Comparison of ENCODE assay signal across 8 cellular contexts in the genomic region with DNA sequence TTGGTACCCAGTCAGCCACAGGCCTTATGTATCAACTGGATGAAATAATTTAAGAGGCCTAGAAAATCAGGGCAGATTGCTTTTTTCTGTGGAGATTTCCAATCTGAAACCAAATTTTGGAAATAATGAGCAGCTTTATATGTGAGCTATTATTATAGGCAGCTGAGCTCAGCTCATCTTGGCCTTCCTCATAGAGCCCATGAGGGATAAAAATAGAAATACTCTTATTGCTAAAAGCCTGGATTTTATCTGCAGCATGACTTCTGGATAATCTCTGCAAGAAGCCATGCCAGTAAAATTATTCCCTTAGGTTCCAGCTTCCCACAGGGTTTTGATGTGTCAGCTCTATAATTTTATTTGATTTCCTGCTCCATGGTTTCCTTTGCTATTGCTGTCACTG. TPM values are rescaled to one million over a fixed set of nuclear protein-coding genes. Genes with fewer than 3 reads are reported as not detected.
DNase-seq lines count a peak whose midpoint lies in the region; ATAC-seq, FAIRE-seq and TF ChIP-seq lines count a peak whose summit lies in the region.
"Not testable (repeated sequence)": the region's sequence is repeated elsewhere in the genome, so short reads cannot be mapped to it uniquely, and the experiment has no call there.

No MANE protein-coding gene starts in this region.

- not testable (repeated sequence) for H3F3A ChIP-seq in PC-3 (ENCODE audit: low read length, unreplicated experiment); neural cell (ENCODE audit: insufficient read depth, low read length, poor library complexity, severe bottlenecking)

- not testable (repeated sequence) for TF ChIP-seq POLR2A in endothelial cell of umbilical vein (IDR thresholded peaks at IDR 0.05; ENCODE audit: low read depth, low read length); heart left ventricle (IDR thresholded peaks at IDR 0.05)

- H3K9me2 ChIP-seq in PC-3 (replicated peaks; ENCODE audit: low read length); neural cell (ENCODE audit: insufficient read depth, low read length): not testable (repeated sequence)

- POLR2A ChIA-PET in PC-3 (lab: Charles Lee; ENCODE audit: unreplicated experiment); endothelial cell of umbilical vein (lab: Charles Lee): not testable (repeated sequence)

- H3K4me3 ChIP-seq in PC-3 (ENCODE audit: low read length); endothelial cell of umbilical vein (replicated peaks in 1 of 3; ENCODE audit: insufficient read depth in 1 of 3, low read depth in 1 of 3, low read length in 3 of 3); heart left ventricle; neural cell (ENCODE audit: low read length): not testable (repeated sequence)

- not testable (repeated sequence) for H4K20me1 ChIP-seq in PC-3 (ENCODE audit: low read length); endothelial cell of umbilical vein (replicated peaks; ENCODE audit: control insufficient read depth, extremely low read depth, insufficient read depth, low read length); neural cell (ENCODE audit: insufficient read depth)

- intact Hi-C loops in PC-3 (cut with micrococcal nuclease) = loop anchor here (5.0 kb wide), 1 partner anchor 125 kb away; no protein-coding TSS in a partner anchor
- intact Hi-C loops in endothelial cell of umbilical vein (cut with micrococcal nuclease); Right ventricle myocardium inferior (cut with DNase I); heart left ventricle (cut with DNase I); left cardiac atrium (cut with DNase I); left ventricle myocardium superior (cut with micrococcal nuclease): not testable (repeated sequence)

- not testable (repeated sequence) for H2AFZ ChIP-seq in PC-3 (ENCODE audit: low read length); endothelial cell of umbilical vein (ENCODE audit: low read depth, low read length); neural cell (ENCODE audit: low read depth, low read length)

- DNase-seq in NCI-H2227 (lab: John Stamatoyannopoulos, UW; ENCODE audit: unreplicated experiment) = peak; percentile 26
- not testable (repeated sequence) for DNase-seq in PC-3; endothelial cell of umbilical vein (ENCODE audit: low read depth, low spot score); Right ventricle myocardium inferior (ENCODE audit: missing footprints); heart left ventricle; left cardiac atrium; left ventricle myocardium superior

- TF ChIP-seq CTCF in PC-3 (conservative IDR thresholded peaks at IDR 0.05; ENCODE audit: low read depth, low read length); endothelial cell of umbilical vein (IDR thresholded peaks at IDR 0.05; ENCODE audit: extremely low read depth in 1 of 2, insufficient read depth in 1 of 2, low read depth in 1 of 2, low read length in 2 of 2); heart left ventricle (IDR thresholded peaks at IDR 0.05); neural cell (IDR thresholded peaks at IDR 0.05; ENCODE audit: poor library complexity, severe bottlenecking): not testable (repeated sequence)

- H3K4me2 ChIP-seq in PC-3 (ENCODE audit: low read length); endothelial cell of umbilical vein (ENCODE audit: insufficient read depth, low read length); neural cell (ENCODE audit: low read length): not testable (repeated sequence)

- BruUV-seq in PC-3 (replicated peaks; lab: Mats Ljungman, UMichigan) = not testable (repeated sequence)
- BruUV-seq in endothelial cell of umbilical vein (replicated peaks; lab: Mats Ljungman, UMichigan) = TSS peak; percentile 62

- CTCF ChIA-PET in PC-3 (lab: Charles Lee); endothelial cell of umbilical vein (lab: Charles Lee): not testable (repeated sequence)

- TF ChIP-seq RAD21 in neural cell (conservative IDR thresholded peaks at IDR 0.05) = not testable (repeated sequence)

- H3K27me3 ChIP-seq in PC-3 (ENCODE audit: low read length); endothelial cell of umbilical vein (ENCODE audit: control insufficient read depth in 2 of 2, insufficient read depth in 2 of 2, low read length in 2 of 2); heart left ventricle; neural cell (ENCODE audit: insufficient read depth, low read depth, low read length): not testable (repeated sequence)

- TF ChIP-seq EP300 in neural cell (conservative IDR thresholded peaks at IDR 0.05; ENCODE audit: poor library complexity, severe bottlenecking) = not testable (repeated sequence)

- H3K36me3 ChIP-seq in PC-3 (ENCODE audit: low read depth, low read length); endothelial cell of umbilical vein (ENCODE audit: control insufficient read depth in 2 of 2, extremely low read depth in 1 of 2, insufficient read depth in 2 of 2, low read length in 2 of 2); neural cell (ENCODE audit: insufficient read depth, low read length): not testable (repeated sequence)
- peaks cover 0 to 13% (median 0%) of the 10 kb centered on the region in 9 donors for H3K36me3 ChIP-seq in heart left ventricle

- ATAC-seq in PC-3 (peak; percentile 14), Right ventricle myocardium inferior (peak; percentile 60), heart left ventricle (peak; percentile 75 to 92 (median 82)), left cardiac atrium (peak; percentile 72 to 77), left ventricle myocardium superior (peak; percentile 93)

- not testable (repeated sequence) for H3K79me2 ChIP-seq in PC-3 (ENCODE audit: low read length); endothelial cell of umbilical vein (ENCODE audit: control insufficient read depth, insufficient read depth, low read length); neural cell (replicated peaks; ENCODE audit: insufficient read depth, low read length)

- not testable (repeated sequence) for FAIRE-seq in endothelial cell of umbilical vein (lab: Jason Lieb, UNC)

- not testable (repeated sequence) for H3K9me1 ChIP-seq in endothelial cell of umbilical vein (replicated peaks; ENCODE audit: control insufficient read depth, extremely low read depth, insufficient read depth, low read length)

- dilution Hi-C loops in endothelial cell of umbilical vein (cut with MboI; ENCODE audit: extremely low pct_ligation_motif_present, low sequenced_read_pairs) = not testable (repeated sequence)

- not testable (repeated sequence) for H3K9ac ChIP-seq in PC-3 (ENCODE audit: low read length); endothelial cell of umbilical vein (replicated peaks; ENCODE audit: extremely low read depth, insufficient read depth, low read length); neural cell (ENCODE audit: low read length)

- not testable (repeated sequence) for H3K9me3 ChIP-seq in PC-3 (ENCODE audit: low read length); endothelial cell of umbilical vein (replicated peaks; ENCODE audit: control insufficient read depth, insufficient read depth, low read length); heart left ventricle; neural cell (ENCODE audit: low read length)

- peak overlapping the region; percentile 53; the same call in 1 of the 2 replicates for H3K27ac ChIP-seq in PC-3 (ENCODE audit: low read length)
- not testable (repeated sequence) for H3K27ac ChIP-seq in endothelial cell of umbilical vein (ENCODE audit: insufficient read depth, low read depth, low read length)
- peak overlapping the region in 6 of 12 donors; percentile 4 to 71 (median 58) for H3K27ac ChIP-seq in heart left ventricle
- H3K27ac ChIP-seq in neural cell (ENCODE audit: low read length) = peak overlapping the region; percentile 65

- H3K4me1 ChIP-seq in PC-3 (ENCODE audit: insufficient read depth, low read length) (peaks cover 20% of the 10 kb centered on the region; the same call in 1 of the 2 replicates), endothelial cell of umbilical vein (ENCODE audit: control insufficient read depth, extremely low read depth, insufficient read depth, low read length) (peaks cover 11% of the 10 kb centered on the region)
- not testable (repeated sequence) for H3K4me1 ChIP-seq in heart left ventricle

TF ChIP-seq in neural cell, 6 proteins besides CTCF, POLR2A, EP300 and RAD21:
- peak; percentile 38 for TF ChIP-seq POLR2AphosphoS5 (IDR thresholded peaks at IDR 0.05)

RNA-seq across cellular contexts. Expression of gene FAM185A, which starts 43.0 kb away (rescaled TPM):
- total RNA-seq in PC-3 (2014; rRNA removed) = 10.0 and 12.8 TPM in 2 replicates
- total RNA-seq in endothelial cell of umbilical vein = 7.6 and 8.5 TPM in 2 replicates
- 5.4 and 5.6 TPM in 2 replicates for polyA plus RNA-seq in endothelial cell of umbilical vein
- 3.5 and 4.4 TPM in 2 replicates for polyA plus RNA-seq in endothelial cell of umbilical vein (2011; cell fraction: cytosol; rRNA removed)
- 8.2 and 12.5 TPM in 2 replicates for polyA plus RNA-seq in endothelial cell of umbilical vein (2011; cell fraction: nucleus; rRNA removed)
- 3.8 and 5.4 TPM in 2 replicates for polyA plus RNA-seq in endothelial cell of umbilical vein (2012)
- polyA minus RNA-seq in endothelial cell of umbilical vein = 6.0 and 8.0 TPM in 2 replicates
- polyA minus RNA-seq in endothelial cell of umbilical vein (2011; cell fraction: cytosol; rRNA and poly(A)+ RNA removed) = 7.1 TPM
- polyA minus RNA-seq in endothelial cell of umbilical vein (2011; cell fraction: nucleus; rRNA and poly(A)+ RNA removed) = 12.4 and 13.9 TPM in 2 replicates
- 8.0 TPM for total RNA-seq in Right ventricle myocardium inferior
- 10 to 100 TPM in 1 of 9 donors, 1 to 10 TPM in 8; 5.6 to 10.2 (median 8.4) TPM for total RNA-seq in heart left ventricle
- polyA plus RNA-seq in heart left ventricle = 1 to 10 TPM; 3.4 to 6.0 TPM
- total RNA-seq in left cardiac atrium = 1 to 10 TPM; 4.4 to 4.5 TPM
- total RNA-seq in left ventricle myocardium superior = 9.3 TPM
- 14.6 and 26.3 TPM in 2 replicates for polyA plus RNA-seq in neural cell
- polyA minus RNA-seq in neural cell = 22.4 and 29.9 TPM in 2 replicates

Comparison
In these comparisons a context has a peak if more than half of its experiments do, and no peak if none do; other contexts are left out.
1. ATAC-seq: peak in every context shown above with its lines; median percentile 93 in left ventricle myocardium superior; 82 in heart left ventricle; 74 in left cardiac atrium; 60 in Right ventricle myocardium inferior; 14 in PC-3.